Comparison of ENCODE assay signal across 25 cellular contexts in the genomic region with DNA sequence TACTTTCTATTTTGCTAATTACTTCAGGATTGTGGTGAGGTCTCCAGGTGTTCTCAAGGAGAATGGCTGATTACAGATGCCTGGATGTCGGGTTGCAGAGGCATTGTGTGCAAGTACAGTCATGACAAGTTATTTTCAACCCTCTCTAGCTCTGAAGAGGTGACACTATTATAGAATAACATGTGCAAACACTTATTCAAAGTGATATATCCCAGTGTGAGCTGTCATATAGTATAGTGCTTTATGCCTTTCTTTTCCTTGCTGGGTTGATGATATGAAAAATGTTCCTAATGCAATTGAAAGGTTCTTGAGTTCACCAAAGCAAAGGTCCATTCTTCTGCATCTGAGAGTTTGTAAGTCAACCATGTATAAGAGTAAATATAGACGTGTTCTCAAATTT.
"Had no signal": no experiment of that assay in that cellular context is flagged by ENCODE, and none has a peak within 500 bp of the region (broad histone marks: within the 10 kb centered on the region; RNA-seq: fewer than 3 reads in every experiment).

No MANE protein-coding gene starts in this region.

- H3K27ac ChIP-seq: adrenal gland, body of pancreas, colonic mucosa, epithelial cell of prostate, left lung, lower lobe of right lung, right atrium auricular region, stomach, thyroid gland, upper lobe of left lung, vagina, VCaP had no signal

- H3K27me3 ChIP-seq: adrenal gland, body of pancreas, colonic mucosa, left lung, right atrium auricular region, stomach, thyroid gland, upper lobe of left lung, vagina had no signal

- H3K27me3 Mint-ChIP-seq: activated naive CD8-positive, alpha-beta T cell treated with anti-CD3 and anti-CD28 coated beads for 36 hours; stimulated activated naive B cell treated with anti-CD40 and anti-IgM and Interleukin-4, amounts not matched to agents 10 μg/mL and 1 μg/mL and 100 μg/mL, for 72 hours had no signal

- DNase-seq: activated CD4-positive, alpha-beta T cell treated with anti-CD3 and anti-CD28 coated beads for 4 hours; activated CD4-positive, alpha-beta T cell treated with anti-CD3 and anti-CD28 coated beads, Interleukin-2, amount 50 U/mL, for 4 hours; activated effector memory CD4-positive, alpha-beta T cell treated with anti-CD3 and anti-CD28 coated beads, Interleukin-2, amount 50 U/mL, for 16 hours; activated naive CD4-positive, alpha-beta T cell treated with anti-CD3 and anti-CD28 coated beads for 36 hours; activated naive CD8-positive, alpha-beta T cell treated with anti-CD3 and anti-CD28 coated beads for 36 hours; adrenal gland; aorta; body of pancreas; colonic mucosa; effector CD8-positive, alpha-beta T cell; left lung; lower lobe of right lung; mesenchymal stem cell; natural killer cell; stimulated activated CD4-positive, alpha-beta T cell treated with anti-CD3 and anti-CD28 coated beads, Interleukin-15, amount 100 ng/mL, for 24 hours; stimulated activated CD4-positive, alpha-beta T cell treated with anti-CD3 and anti-CD28 coated beads, Interleukin-2, amount 100 ng/mL, for 24 hours; stimulated activated naive B cell treated with anti-CD40 and anti-IgM and Interleukin-4, amounts not matched to agents 10 μg/mL and 1 μg/mL and 100 μg/mL, for 72 hours; stomach; thyroid gland; upper lobe of left lung had no signal

- H3K4me3 ChIP-seq: adrenal gland, body of pancreas, colonic mucosa, left lung, lower lobe of right lung, right atrium auricular region, stomach, thyroid gland, upper lobe of left lung, vagina had no signal

- H3K4me3 Mint-ChIP-seq: activated naive CD4-positive, alpha-beta T cell treated with anti-CD3 and anti-CD28 coated beads for 36 hours; activated naive CD8-positive, alpha-beta T cell treated with anti-CD3 and anti-CD28 coated beads for 36 hours; activated T-helper 1 cell treated with anti-CD3 and anti-CD28 coated beads, Interleukin-12 subunit alpha, Interleukin-12 subunit beta, Interleukin-2, Interleukin-4 antibody, amounts not matched to agents 30 ng/mL and 10 ng/mL and 1 ng/mL, durations not matched to agents 14 hours and 24 hours and 36 hours; natural killer cell; stimulated activated naive B cell treated with anti-CD40 and anti-IgM and Interleukin-4, amounts not matched to agents 10 μg/mL and 1 μg/mL and 100 μg/mL, for 72 hours had no signal

- H3K9me3 ChIP-seq: adrenal gland, body of pancreas, colonic mucosa, left lung, lower lobe of right lung, right atrium auricular region, stomach, thyroid gland, upper lobe of left lung, vagina had no signal

- H3K36me3 Mint-ChIP-seq: activated naive CD8-positive, alpha-beta T cell treated with anti-CD3 and anti-CD28 coated beads for 36 hours; natural killer cell; stimulated activated naive B cell treated with anti-CD40 and anti-IgM and Interleukin-4, amounts not matched to agents 10 μg/mL and 1 μg/mL and 100 μg/mL, for 72 hours had no signal

- H3K36me3 ChIP-seq: adrenal gland, colonic mucosa, left lung, lower lobe of right lung, right atrium auricular region, stomach, thyroid gland, upper lobe of left lung, vagina had no signal

- H3K27ac Mint-ChIP-seq: activated naive CD4-positive, alpha-beta T cell treated with anti-CD3 and anti-CD28 coated beads for 36 hours; activated naive CD8-positive, alpha-beta T cell treated with anti-CD3 and anti-CD28 coated beads for 36 hours; activated T-helper 1 cell treated with anti-CD3 and anti-CD28 coated beads, Interleukin-12 subunit alpha, Interleukin-12 subunit beta, Interleukin-2, Interleukin-4 antibody, amounts not matched to agents 30 ng/mL and 10 ng/mL and 1 ng/mL, durations not matched to agents 14 hours and 24 hours and 36 hours; natural killer cell; stimulated activated naive B cell treated with anti-CD40 and anti-IgM and Interleukin-4, amounts not matched to agents 10 μg/mL and 1 μg/mL and 100 μg/mL, for 72 hours had no signal

- H3K4me1 Mint-ChIP-seq: activated naive CD8-positive, alpha-beta T cell treated with anti-CD3 and anti-CD28 coated beads for 36 hours; natural killer cell; stimulated activated naive B cell treated with anti-CD40 and anti-IgM and Interleukin-4, amounts not matched to agents 10 μg/mL and 1 μg/mL and 100 μg/mL, for 72 hours had no signal

- ATAC-seq: body of pancreas; left lung; lower lobe of right lung; natural killer cell; stimulated activated naive B cell treated with anti-CD40 and anti-IgM and Interleukin-4, amounts not matched to agents 10 μg/mL and 1 μg/mL and 100 μg/mL, for 72 hours had no signal

- H3K9me3 Mint-ChIP-seq: activated naive CD4-positive, alpha-beta T cell treated with anti-CD3 and anti-CD28 coated beads for 36 hours; activated naive CD8-positive, alpha-beta T cell treated with anti-CD3 and anti-CD28 coated beads for 36 hours; activated T-helper 1 cell treated with anti-CD3 and anti-CD28 coated beads, Interleukin-12 subunit alpha, Interleukin-12 subunit beta, Interleukin-2, Interleukin-4 antibody, amounts not matched to agents 30 ng/mL and 10 ng/mL and 1 ng/mL, durations not matched to agents 14 hours and 24 hours and 36 hours had no signal
